ENCODE assay signal across 21 cellular contexts in the genomic region with DNA sequence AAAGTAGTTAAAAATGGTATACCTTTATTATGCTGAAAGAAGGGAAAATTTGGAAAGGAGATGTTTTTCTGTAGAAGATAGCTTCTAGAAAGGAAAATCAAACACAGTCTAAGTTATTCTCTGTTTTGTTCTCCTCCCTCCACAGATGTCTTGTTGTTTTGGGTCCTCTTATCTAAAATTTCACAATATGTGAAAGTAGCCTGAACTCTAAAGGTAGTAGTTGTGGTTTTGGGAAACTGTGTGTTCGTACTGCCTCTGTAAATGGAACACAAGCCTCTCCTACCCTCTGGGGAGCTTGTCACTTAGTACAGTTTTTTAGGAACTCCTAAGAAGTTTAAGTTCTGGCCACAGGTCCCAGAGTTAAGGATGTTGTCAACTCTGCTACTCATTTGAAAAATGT.
DNase-seq lines count a peak whose midpoint lies in the region; FAIRE-seq and TF ChIP-seq lines count a peak whose summit lies in the region.
"Had no signal": no experiment of that assay in that cellular context is flagged by ENCODE, and none has a peak within 500 bp of the region (broad histone marks: within the 10 kb centered on the region; RNA-seq: fewer than 3 reads in every experiment).

No MANE protein-coding gene starts in this region.

- no peak overlapping the region for H3K4me3 ChIP-seq in trophoblast cell (ENCODE audit: low read depth, low read length)
- H3K4me3 ChIP-seq: ascending aorta, GM12878, transverse colon had no signal

- no peaks in the 10 kb centered on the region for H3K27me3 ChIP-seq in trophoblast cell (ENCODE audit: insufficient read depth, low read length)
- H3K27me3 ChIP-seq: ascending aorta, transverse colon had no signal

- H3K36me3 Mint-ChIP-seq in T-helper 2 cell treated with Interferon-gamma antibody and Interleukin-4, amounts not matched to agents 5 μg/mL and 100 μg/mL, for 36 hours (ENCODE audit: low read depth) = peaks cover 11% of the 10 kb centered on the region
- peaks cover 5% of the 10 kb centered on the region for H3K36me3 Mint-ChIP-seq in activated naive CD8-positive, alpha-beta T cell

- H3K23ac ChIP-seq in trophoblast cell (ENCODE audit: low read length) = no peak overlapping the region

- no peak overlapping the region for H2BK5ac ChIP-seq in trophoblast cell (ENCODE audit: low read depth, low read length, poor library complexity)

- no peak overlapping the region for H4K91ac ChIP-seq in trophoblast cell (ENCODE audit: low read depth, low read length)

- no peak overlapping the region for H4K12ac ChIP-seq in trophoblast cell (ENCODE audit: low read depth, low read length)

- no peak overlapping the region for H4K8ac ChIP-seq in trophoblast cell (ENCODE audit: low read depth, low read length)

- no CpG with 5 or more reads among the region's 1 CpG for WGBS in trophoblast cell (ENCODE audit: extremely low coverage, insufficient coverage, insufficient read length)

- H2BK120ac ChIP-seq in trophoblast cell (ENCODE audit: insufficient read depth, low read length, poor library complexity) = no peak overlapping the region

- no peak overlapping the region for H3K4me2 ChIP-seq in trophoblast cell (ENCODE audit: low read length)

- H3K79me2 ChIP-seq in trophoblast cell (ENCODE audit: control insufficient read depth, insufficient read depth, low read length, poor library complexity) = no peaks in the 10 kb centered on the region

- H3K9me3 ChIP-seq in trophoblast cell (ENCODE audit: insufficient read depth, low read depth, low read length) = no peaks in the 10 kb centered on the region
- H3K9me3 ChIP-seq: ascending aorta, transverse colon had no signal

- peaks cover 36% of the 10 kb centered on the region for H3K4me1 Mint-ChIP-seq in T-helper 2 cell treated with Interferon-gamma antibody and Interleukin-4, amounts not matched to agents 5 μg/mL and 100 μg/mL, for 36 hours (ENCODE audit: low read depth)
- peaks cover 57% of the 10 kb centered on the region for H3K4me1 Mint-ChIP-seq in activated naive CD8-positive, alpha-beta T cell (ENCODE audit: low read depth)

- H3K27ac ChIP-seq in trophoblast cell (ENCODE audit: low read depth, low read length) = no peak overlapping the region
- H3K27ac ChIP-seq: 22Rv1, ascending aorta, transverse colon had no signal

- H3K14ac ChIP-seq in trophoblast cell (ENCODE audit: low read length) = no peak overlapping the region

- no peak for DNase-seq in T-helper 2 cell treated with Interferon-gamma antibody and Interleukin-4, amounts not matched to agents 5 μg/mL and 100 μg/mL, for 36 hours (ENCODE audit: low spot score)
- no peak for DNase-seq in T-helper 2 cell
- no peak for DNase-seq in H54 (ENCODE audit: insufficient read length, low spot score)
- DNase-seq in iris pigment epithelial cell (ENCODE audit: low read depth) = peak; percentile 67
- DNase-seq in trophoblast cell = no peak
- no peak for DNase-seq in NCI-H1048 (lab: John Stamatoyannopoulos, UW)
- DNase-seq in activated T-cell treated with anti-CD3 and anti-CD28 coated beads for 4 hours = no peak
- DNase-seq: activated CD4-positive, alpha-beta T cell treated with anti-CD3 and anti-CD28 coated beads for 48 hours; activated gamma-delta T cell; AML-193; DMS79; effector CD8-positive, alpha-beta T cell; naive B cell; NCI-H187 treated with DMSO at 0.1 percent for 48 hours; NCI-H446; SIG-M5; transverse colon had no signal

- no peak overlapping the region for H2BK12ac ChIP-seq in trophoblast cell (ENCODE audit: low read length)

- H3K4ac ChIP-seq in trophoblast cell (ENCODE audit: low read depth, low read length) = no peak overlapping the region

- peak; percentile 48 for FAIRE-seq in H54 (lab: Jason Lieb, UNC)
- FAIRE-seq: GM12878 had no signal

- H2AFZ ChIP-seq in trophoblast cell (ENCODE audit: insufficient read depth, low read length, poor library complexity) = no peak overlapping the region

- TF ChIP-seq POLR2A in H54 (IDR thresholded peaks at IDR 0.05; ENCODE audit: low read depth, low read length) = no peak

- no peaks in the 10 kb centered on the region for H3K27me3 Mint-ChIP-seq in T-helper 2 cell treated with Interferon-gamma antibody and Interleukin-4, amounts not matched to agents 5 μg/mL and 100 μg/mL, for 36 hours (ENCODE audit: low read depth)
- no peaks in the 10 kb centered on the region for H3K27me3 Mint-ChIP-seq in activated naive CD8-positive, alpha-beta T cell
- H3K27me3 Mint-ChIP-seq: naive B cell had no signal

- no peak overlapping the region for H3K9ac ChIP-seq in trophoblast cell (ENCODE audit: low read length)

- H3K18ac ChIP-seq in trophoblast cell (ENCODE audit: low read length) = no peak overlapping the region

- H3K36me3 ChIP-seq in trophoblast cell (ENCODE audit: control insufficient read depth in 1 of 2, insufficient read depth in 2 of 2, low read length in 2 of 2) = no peaks in the 10 kb centered on the region
- H3K36me3 ChIP-seq: ascending aorta, transverse colon had no signal

- peaks cover 3% of the 10 kb centered on the region for H3K79me1 ChIP-seq in trophoblast cell (ENCODE audit: low read length)

- peak overlapping the region; percentile 9 for H3K4me3 Mint-ChIP-seq in T-helper 2 cell treated with Interferon-gamma antibody and Interleukin-4, amounts not matched to agents 5 μg/mL and 100 μg/mL, for 36 hours
- H3K4me3 Mint-ChIP-seq in activated naive CD8-positive, alpha-beta T cell = no peak overlapping the region

- no peak overlapping the region for H3K27ac Mint-ChIP-seq in T-helper 2 cell treated with Interferon-gamma antibody and Interleukin-4, amounts not matched to agents 5 μg/mL and 100 μg/mL, for 36 hours
- H3K27ac Mint-ChIP-seq in activated naive CD8-positive, alpha-beta T cell = peak overlapping the region; percentile 50

- H3K9me3 Mint-ChIP-seq in T-helper 2 cell treated with Interferon-gamma antibody and Interleukin-4, amounts not matched to agents 5 μg/mL and 100 μg/mL, for 36 hours = no peaks in the 10 kb centered on the region
- no peaks in the 10 kb centered on the region for H3K9me3 Mint-ChIP-seq in activated naive CD8-positive, alpha-beta T cell (ENCODE audit: low read depth)
- H3K9me3 Mint-ChIP-seq: naive B cell had no signal

- H3K4me1 ChIP-seq in trophoblast cell (ENCODE audit: control insufficient read depth in 1 of 2, insufficient read depth in 2 of 2, low read length in 2 of 2) = peaks cover 0 to 4% of the 10 kb centered on the region in 2 experiments

- H2AK5ac ChIP-seq in trophoblast cell (ENCODE audit: low read length) = no peak overlapping the region
